ENCODE assay signal across 12 cellular contexts in the genomic region with DNA sequence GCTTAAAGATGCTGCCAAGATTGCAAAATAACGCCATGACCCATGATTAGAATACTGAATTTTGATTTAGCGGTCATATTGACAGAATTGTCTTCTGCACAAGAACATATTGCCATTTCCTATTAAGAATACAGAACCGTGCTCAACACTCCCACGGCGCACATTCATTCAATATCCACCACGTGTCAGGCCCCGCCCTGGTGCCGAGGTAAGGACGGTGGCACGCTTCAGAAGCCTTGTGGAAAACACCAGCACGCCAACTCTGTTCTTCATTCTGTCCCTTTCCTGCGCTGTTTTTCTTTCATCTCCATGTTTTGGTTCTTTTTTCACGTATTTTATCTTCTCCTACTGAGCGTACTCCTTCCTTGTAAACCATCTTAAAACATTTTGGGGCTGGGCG.
DNase-seq lines count a peak whose midpoint lies in the region; ATAC-seq, FAIRE-seq and TF ChIP-seq lines count a peak whose summit lies in the region.
"Had no signal": no experiment of that assay in that cellular context is flagged by ENCODE, and none has a peak within 500 bp of the region (broad histone marks: within the 10 kb centered on the region; RNA-seq: fewer than 3 reads in every experiment).

No MANE protein-coding gene starts in this region.

- TF ChIP-seq POLR2A in GM12892 (IDR thresholded peaks at IDR 0.05; ENCODE audit: low read depth, low read length) (no peak), esophagus squamous epithelium (IDR thresholded peaks at IDR 0.05) (no peak)

- intact Hi-C loops in esophagus squamous epithelium (cut with DNase I) = no loop called here

- H3K36me3 Mint-ChIP-seq in stimulated activated effector memory CD8-positive, alpha-beta T cell treated with anti-CD3 and anti-CD28 coated beads, Interleukin-12 subunit alpha, Interleukin-12 subunit beta, amount 100 ng/mL, for 72 hours = peaks cover 4% of the 10 kb centered on the region

- TF ChIP-seq CTCF in RWPE2 (IDR thresholded peaks at IDR 0.05; ENCODE audit: poor library complexity, severe bottlenecking) (no peak), esophagus squamous epithelium (IDR thresholded peaks at IDR 0.05) (no peak)

- peaks cover 25% of the 10 kb centered on the region for H3K4me1 ChIP-seq in RWPE2 (ENCODE audit: insufficient read depth, poor library complexity, severe bottlenecking)
- H3K4me1 ChIP-seq in esophagus squamous epithelium = peaks cover 2 to 20% (median 11%) of the 10 kb centered on the region in 3 donors

- peak overlapping the region; percentile 62 for H3K4me3 Mint-ChIP-seq in stimulated activated effector memory CD8-positive, alpha-beta T cell treated with anti-CD3 and anti-CD28 coated beads, Interleukin-12 subunit alpha, Interleukin-12 subunit beta, amount 100 ng/mL, for 72 hours
- H3K4me3 Mint-ChIP-seq: activated naive CD8-positive, alpha-beta T cell; H9 had no signal

- WGBS in esophagus squamous epithelium, 2 donors = 85 to 91% methylated on average over 13 to 15 of the region's 15 CpGs

- no peaks in the 10 kb centered on the region for H3K9me3 Mint-ChIP-seq in stimulated activated effector memory CD8-positive, alpha-beta T cell treated with anti-CD3 and anti-CD28 coated beads, Interleukin-12 subunit alpha, Interleukin-12 subunit beta, amount 100 ng/mL, for 72 hours

- FAIRE-seq in GM12892 (lab: Jason Lieb, UNC) = peak; percentile 14

- H3K4me3 ChIP-seq in RWPE2 (ENCODE audit: severe bottlenecking) (no peak overlapping the region), esophagus squamous epithelium (no peak overlapping the region)

- peak overlapping the region; percentile 56 for H3K27ac ChIP-seq in RWPE2 (ENCODE audit: poor library complexity, severe bottlenecking)
- peak overlapping the region in 3 of 4 donors; percentile 31 to 73 (median 58) for H3K27ac ChIP-seq in esophagus squamous epithelium

- H3K4me1 Mint-ChIP-seq in stimulated activated effector memory CD8-positive, alpha-beta T cell treated with anti-CD3 and anti-CD28 coated beads, Interleukin-12 subunit alpha, Interleukin-12 subunit beta, amount 100 ng/mL, for 72 hours = peaks cover 24% of the 10 kb centered on the region

- DNase-seq in GM12892 (ENCODE audit: insufficient read length) = no peak
- DNase-seq in RWPE2 (ENCODE audit: low spot score) = no peak
- no peak for DNase-seq in esophagus squamous epithelium (lab: John Stamatoyannopoulos, UW)
- no peak for DNase-seq in stimulated activated effector memory CD8-positive, alpha-beta T cell treated with anti-CD3 and anti-CD28 coated beads, Interleukin-12 subunit alpha, Interleukin-12 subunit beta, amount 100 ng/mL, for 72 hours (ENCODE audit: low spot score in 2 of 2)
- DNase-seq in COLO829 (ENCODE audit: low spot score) = no peak
- no peak for DNase-seq in kidney glomerular epithelial cell (lab: John Stamatoyannopoulos, UW)
- no peak for DNase-seq in dedifferentiated amniotic fluid mesenchymal stem cell (ENCODE audit: extremely low spot score)
- DNase-seq: H9, NCI-H2081, SHP77 treated with DMSO at 0.1 percent for 48 hours had no signal

- H3K36me3 ChIP-seq in RWPE2 (ENCODE audit: low read depth) (peaks cover 5% of the 10 kb centered on the region), esophagus squamous epithelium (peaks cover 0 to 34% (median 0%) of the 10 kb centered on the region in 3 donors)

- H3K27me3 ChIP-seq in RWPE2 (ENCODE audit: insufficient read depth, poor library complexity, severe bottlenecking) = no peaks in the 10 kb centered on the region
- H3K27me3 ChIP-seq in esophagus squamous epithelium = no peaks in the 10 kb centered on the region

- ATAC-seq in RWPE2 (ENCODE audit: low read depth) (no peak), GM19351 (IDR thresholded peaks at IDR 0.05; ENCODE audit: unreplicated experiment) (no peak)
- ATAC-seq in stimulated activated effector memory CD8-positive, alpha-beta T cell treated with anti-CD3 and anti-CD28 coated beads, Interleukin-12 subunit alpha, Interleukin-12 subunit beta, amount 100 ng/mL, for 72 hours = no peak

- H3K9me3 ChIP-seq in RWPE2 (ENCODE audit: severe bottlenecking) (peaks cover 3% of the 10 kb centered on the region), esophagus squamous epithelium (no peaks in the 10 kb centered on the region)

- H3K27ac Mint-ChIP-seq in stimulated activated effector memory CD8-positive, alpha-beta T cell treated with anti-CD3 and anti-CD28 coated beads, Interleukin-12 subunit alpha, Interleukin-12 subunit beta, amount 100 ng/mL, for 72 hours = no peak overlapping the region
- H3K27ac Mint-ChIP-seq: activated naive CD8-positive, alpha-beta T cell; H9 had no signal
